14 cellular contexts compared by ENCODE assay signal in the genomic region with DNA sequence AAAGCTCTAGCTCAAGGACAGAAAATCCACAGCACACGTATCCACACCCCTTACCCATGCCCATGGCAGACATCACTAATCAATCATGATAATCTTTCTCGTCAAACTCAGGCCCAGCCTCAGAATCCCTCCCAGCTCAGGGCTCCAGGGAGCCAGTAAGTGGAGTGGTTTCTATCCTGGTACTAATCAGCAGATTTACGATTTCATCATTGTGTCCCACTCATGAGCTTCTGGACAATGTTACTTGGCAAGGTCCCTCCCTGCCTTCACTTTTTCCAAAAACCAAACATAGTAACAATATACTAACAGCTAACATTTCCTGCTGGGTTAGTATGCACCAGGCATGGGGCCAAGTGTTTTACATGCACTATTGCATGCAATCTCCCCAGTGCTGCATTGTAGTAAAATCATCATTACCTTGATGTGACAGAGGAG. TPM values are rescaled to one million over a fixed set of nuclear protein-coding genes. Genes with fewer than 3 reads are reported as not detected.
DNase-seq lines count a peak whose midpoint lies in the region; ATAC-seq and TF ChIP-seq lines count a peak whose summit lies in the region.
"Had no signal": no experiment of that assay in that cellular context is flagged by ENCODE, and none has a peak within 500 bp of the region (broad histone marks: within the 10 kb centered on the region; RNA-seq: fewer than 3 reads in every experiment).

No MANE protein-coding gene starts in this region.

- no peaks in the 10 kb centered on the region for H3K36me3 Mint-ChIP-seq in activated naive CD4-positive, alpha-beta T cell treated with anti-CD3 and anti-CD28 coated beads for 36 hours (ENCODE audit: low read depth)
- H3K36me3 Mint-ChIP-seq in activated naive CD4-positive, alpha-beta T cell treated with anti-CD3 and anti-CD28 coated beads, Interleukin-2, amount 10 ng/mL, durations not matched to agents 7 days and 5 days = no peaks in the 10 kb centered on the region

- peak overlapping the region; percentile 53 for H3K27ac Mint-ChIP-seq in activated naive CD4-positive, alpha-beta T cell treated with anti-CD3 and anti-CD28 coated beads for 36 hours
- no peak overlapping the region for H3K27ac Mint-ChIP-seq in activated naive CD4-positive, alpha-beta T cell treated with anti-CD3 and anti-CD28 coated beads, Interleukin-2, amount 10 ng/mL, durations not matched to agents 7 days and 5 days
- H3K27ac Mint-ChIP-seq: activated CD4-positive, alpha-beta T cell treated with anti-CD3 and anti-CD28 coated beads, Interleukin-2, amount 10 ng/mL, durations not matched to agents 24 days and 14 days; T-cell had no signal

- intact Hi-C loops in activated naive CD4-positive, alpha-beta T cell treated with anti-CD3 and anti-CD28 coated beads for 36 hours (cut with micrococcal nuclease) = no loop called here

- H3K4me3 ChIP-seq in astrocyte of the spinal cord (ENCODE audit: low read depth, low read length) = no peak overlapping the region
- H3K4me3 ChIP-seq: right lobe of liver, tibial artery had no signal

- no peak for TF ChIP-seq CTCF in astrocyte of the spinal cord (IDR thresholded peaks at IDR 0.05; ENCODE audit: low read depth, low read length)

- ATAC-seq in HG03521 (IDR thresholded peaks at IDR 0.05; ENCODE audit: unreplicated experiment) = no peak
- ATAC-seq: right lobe of liver, T-cell had no signal

- CTCF ChIA-PET in activated naive CD4-positive, alpha-beta T cell treated with anti-CD3 and anti-CD28 coated beads for 36 hours (lab: Charles Lee) = no interaction called here
- CTCF ChIA-PET in activated naive CD4-positive, alpha-beta T cell treated with anti-CD3 and anti-CD28 coated beads, Interleukin-2, amount 10 ng/mL, durations not matched to agents 7 days and 5 days (lab: Charles Lee) = no interaction called here

- H3K27me3 Mint-ChIP-seq in activated naive CD4-positive, alpha-beta T cell treated with anti-CD3 and anti-CD28 coated beads for 36 hours (ENCODE audit: low read depth) = peaks cover 2% of the 10 kb centered on the region
- peaks cover 61% of the 10 kb centered on the region for H3K27me3 Mint-ChIP-seq in activated naive CD4-positive, alpha-beta T cell treated with anti-CD3 and anti-CD28 coated beads, Interleukin-2, amount 10 ng/mL, durations not matched to agents 7 days and 5 days
- H3K27me3 Mint-ChIP-seq: T-cell had no signal

- peaks cover 20% of the 10 kb centered on the region for H3K4me1 Mint-ChIP-seq in activated naive CD4-positive, alpha-beta T cell treated with anti-CD3 and anti-CD28 coated beads for 36 hours (ENCODE audit: low read depth)
- peaks cover 20% of the 10 kb centered on the region for H3K4me1 Mint-ChIP-seq in activated naive CD4-positive, alpha-beta T cell treated with anti-CD3 and anti-CD28 coated beads, Interleukin-2, amount 10 ng/mL, durations not matched to agents 7 days and 5 days

- no peak for DNase-seq in activated naive CD4-positive, alpha-beta T cell treated with anti-CD3 and anti-CD28 coated beads for 36 hours
- no peak for DNase-seq in activated naive CD4-positive, alpha-beta T cell treated with anti-CD3 and anti-CD28 coated beads, Interleukin-2, amount 10 ng/mL, durations not matched to agents 7 days and 5 days
- DNase-seq in astrocyte of the spinal cord (ENCODE audit: low read depth, low spot score) (peak; percentile 85), iris pigment epithelial cell (ENCODE audit: low read depth) (peak; percentile 68), retina (no peak), NCI-H524 (lab: John Stamatoyannopoulos, UW) (no peak), epidermal melanocyte (ENCODE audit: insufficient read length, low spot score) (no peak)
- DNase-seq: activated CD4-positive, alpha-beta T cell treated with anti-CD3 and anti-CD28 coated beads, Interleukin-2, amount 10 ng/mL, durations not matched to agents 24 days and 14 days; activated gamma-delta T cell; MM.1S; T-cell; tibial artery had no signal

- in situ Hi-C loops in astrocyte of the spinal cord (cut with HindIII; ENCODE audit: low sequenced_read_pairs) = no loop called here

- H3K4me3 Mint-ChIP-seq in activated naive CD4-positive, alpha-beta T cell treated with anti-CD3 and anti-CD28 coated beads for 36 hours = no peak overlapping the region
- H3K4me3 Mint-ChIP-seq in activated naive CD4-positive, alpha-beta T cell treated with anti-CD3 and anti-CD28 coated beads, Interleukin-2, amount 10 ng/mL, durations not matched to agents 7 days and 5 days = no peak overlapping the region
- H3K4me3 Mint-ChIP-seq: activated CD4-positive, alpha-beta T cell treated with anti-CD3 and anti-CD28 coated beads, Interleukin-2, amount 10 ng/mL, durations not matched to agents 24 days and 14 days; T-cell had no signal

- H3K9me3 Mint-ChIP-seq in activated naive CD4-positive, alpha-beta T cell treated with anti-CD3 and anti-CD28 coated beads for 36 hours = peaks cover 2% of the 10 kb centered on the region
- no peaks in the 10 kb centered on the region for H3K9me3 Mint-ChIP-seq in activated naive CD4-positive, alpha-beta T cell treated with anti-CD3 and anti-CD28 coated beads, Interleukin-2, amount 10 ng/mL, durations not matched to agents 7 days and 5 days
- H3K9me3 Mint-ChIP-seq: activated CD4-positive, alpha-beta T cell treated with anti-CD3 and anti-CD28 coated beads, Interleukin-2, amount 10 ng/mL, durations not matched to agents 24 days and 14 days; T-cell had no signal

RNA-seq across cellular contexts. Expression of a gene that starts 45.8 kb away (rescaled TPM):
- total RNA-seq in activated naive CD4-positive, alpha-beta T cell treated with anti-CD3 and anti-CD28 coated beads for 36 hours = 100 to 1,000 TPM; 102 TPM

Comparison
In these comparisons a context has a peak if more than half of its experiments do, and no peak if none do; other contexts are left out.
1. DNase-seq: peak in astrocyte of the spinal cord (single experiment) and iris pigment epithelial cell (single experiment); none in activated naive CD4-positive, alpha-beta T cell treated with anti-CD3 and anti-CD28 coated beads for 36 hours (single experiment), activated naive CD4-positive, alpha-beta T cell treated with anti-CD3 and anti-CD28 coated beads, Interleukin-2, amount 10 ng/mL, durations not matched to agents 7 days and 5 days (single experiment), retina (single experiment), NCI-H524 (0 of 2) and epidermal melanocyte (single experiment).